Comparison of ENCODE assay signal across 20 cellular contexts in the genomic region with DNA sequence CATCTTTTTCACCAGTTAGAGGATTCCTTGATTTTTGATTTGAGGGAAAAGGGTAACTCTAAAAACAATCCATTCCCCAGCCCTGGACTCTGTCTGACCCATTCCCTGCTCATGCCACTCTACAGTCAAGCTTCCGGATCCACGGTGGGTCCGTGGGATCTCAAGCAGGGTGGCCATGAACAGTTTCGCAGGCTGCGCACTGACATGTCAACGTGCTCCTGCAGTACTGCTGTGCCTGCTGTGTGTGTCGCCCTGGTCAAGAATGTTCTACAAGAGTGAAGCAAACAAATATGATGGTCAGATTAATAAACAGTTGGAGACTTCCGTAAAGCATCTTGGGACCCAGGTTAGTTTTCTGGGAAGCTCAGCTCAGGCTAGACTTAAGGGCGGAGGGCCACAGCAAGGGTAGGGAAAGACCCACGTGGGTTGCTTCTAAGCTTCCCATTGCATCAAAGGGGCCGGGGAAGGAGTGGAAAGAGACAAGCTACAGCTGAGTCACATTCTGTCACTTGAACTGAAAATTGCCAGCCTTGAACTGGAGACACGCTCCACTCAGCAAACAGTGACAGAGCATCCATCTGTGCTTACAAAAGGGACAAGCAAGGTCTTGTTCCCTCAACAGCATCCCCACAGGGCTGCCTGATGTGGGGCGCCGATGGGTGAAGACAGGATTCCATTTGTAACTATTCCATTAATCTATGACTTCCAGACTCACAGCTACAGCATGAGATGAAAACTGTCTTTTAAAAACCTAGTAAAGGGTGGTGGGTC.
A peak's percentile ranks its signal among the peaks of the same experiment; 100 is the strongest.
DNase-seq lines count a peak whose midpoint lies in the region; ATAC-seq and TF ChIP-seq lines count a peak whose summit lies in the region.
"Had no signal": no experiment of that assay in that cellular context is flagged by ENCODE, and none has a peak within 500 bp of the region (broad histone marks: within the 10 kb centered on the region; RNA-seq: fewer than 3 reads in every experiment).

No MANE protein-coding gene starts in this region.

- no TSS peak for BruUV-seq in PC-3 (replicated peaks; lab: Mats Ljungman, UMichigan)

- H3K79me2 ChIP-seq in GM23248 (ENCODE audit: insufficient read depth) (no peaks in the 10 kb centered on the region), PC-3 (ENCODE audit: low read length) (no peaks in the 10 kb centered on the region)

- H3K27me3 ChIP-seq in GM23248 (replicated peaks; ENCODE audit: insufficient read depth): no peaks in the 10 kb centered on the region
- no peaks in the 10 kb centered on the region for H3K27me3 ChIP-seq in PC-3 (ENCODE audit: low read length)
- H3K27me3 ChIP-seq: MG63 had no signal

- H3K36me3 ChIP-seq in GM23248 (ENCODE audit: low read depth) (no peaks in the 10 kb centered on the region), PC-3 (ENCODE audit: low read depth, low read length) (no peaks in the 10 kb centered on the region)
- H3K36me3 ChIP-seq: MG63 had no signal

- peaks cover 5% of the 10 kb centered on the region for H3K9me3 Mint-ChIP-seq in chondrocyte (ENCODE audit: low read depth)
- H3K9me3 Mint-ChIP-seq: HFFc6 had no signal

- DNase-seq in NCI-H1694 treated with DMSO at 0.1 percent for 48 hours (lab: John Stamatoyannopoulos, UW) (peak; percentile 92), T-helper 17 cell (no peak), globus pallidus (ENCODE audit: low spot score) (peak; percentile 67), substantia nigra (lab: John Stamatoyannopoulos, UW) (peak in 15 of 49 donors; percentile 2 to 40 (median 15)), chondrocyte (ENCODE audit: low spot score) (no peak), GM23248 (no peak), PC-3 (no peak)
- DNase-seq: DMS 273 treated with DMSO at 0.1 percent for 48 hours, GDM1, HFFc6, Karpas-422, MG63, NCI-H1105 treated with DMSO at 0.1 percent for 48 hours, NCI-H1930, NCI-H446 treated with DMSO at 0.1 percent for 48 hours, NCI-H82, SK-N-SH had no signal

- H3K4me1 ChIP-seq in GM23248 (ENCODE audit: insufficient read depth) (no peaks in the 10 kb centered on the region), PC-3 (ENCODE audit: insufficient read depth, low read length) (no peaks in the 10 kb centered on the region)

- H3F3A ChIP-seq in GM23248 (ENCODE audit: insufficient read depth) (no peaks in the 10 kb centered on the region), PC-3 (ENCODE audit: low read length, unreplicated experiment) (no peaks in the 10 kb centered on the region)

- H3K27ac ChIP-seq in substantia nigra (ENCODE audit: low read depth, low read length, poor library complexity, severe bottlenecking) (peak overlapping the region; percentile 67), GM23248 (no peak overlapping the region), PC-3 (ENCODE audit: low read length) (no peak overlapping the region)

- H3K9me3 ChIP-seq in T-helper 17 cell (ENCODE audit: control insufficient read depth, low read length, poor library complexity, severe bottlenecking) (no peaks in the 10 kb centered on the region), GM23248 (ENCODE audit: low read depth) (no peaks in the 10 kb centered on the region), PC-3 (ENCODE audit: low read length) (no peaks in the 10 kb centered on the region)
- H3K9me3 ChIP-seq: MG63, SK-N-SH had no signal

- POLR2A ChIA-PET in PC-3 (lab: Charles Lee; ENCODE audit: unreplicated experiment): no interaction called here

- H2AFZ ChIP-seq in GM23248 (no peak overlapping the region), PC-3 (ENCODE audit: low read length) (no peak overlapping the region)

- intact Hi-C loops in PC-3 (cut with micrococcal nuclease): no loop called here

- peak overlapping the region; percentile 68 for H3K4me3 Mint-ChIP-seq in T-helper 17 cell
- no peak overlapping the region for H3K4me3 Mint-ChIP-seq in chondrocyte (ENCODE audit: unreplicated experiment)
- H3K4me3 Mint-ChIP-seq: CD14-positive monocyte, HFFc6 had no signal

- peaks cover 2% of the 10 kb centered on the region for H3K4me1 Mint-ChIP-seq in T-helper 17 cell
- no peaks in the 10 kb centered on the region for H3K4me1 Mint-ChIP-seq in chondrocyte (ENCODE audit: low read depth)

- WGBS in GM23248 (ENCODE audit: low coverage in 1 of 2, low lambda C conversion rate in 2 of 2, missing lambda C conversion rate in 2 of 2), 2 experiments: 98% methylated on average over 12 to 14 of the region's 14 CpGs

- no peak overlapping the region for H3K4me3 ChIP-seq in GM23248
- no peak overlapping the region for H3K4me3 ChIP-seq in PC-3 (ENCODE audit: low read length)
- H3K4me3 ChIP-seq: MG63 had no signal

- in situ Hi-C loops in GM23248 (cut with MboI): loop anchor here (10.0 to 25.0 kb wide), 2 partner anchors 212 to 310 kb away; partner anchors contain the start of gene HMGB3

- H3K36me3 Mint-ChIP-seq in T-helper 17 cell (ENCODE audit: low read depth): no peaks in the 10 kb centered on the region
- H3K36me3 Mint-ChIP-seq in chondrocyte (ENCODE audit: low read depth): peaks cover 5% of the 10 kb centered on the region

- TF ChIP-seq CTCF in chondrocyte (IDR thresholded peaks at IDR 0.05) (no peak), PC-3 (conservative IDR thresholded peaks at IDR 0.05; ENCODE audit: low read depth, low read length) (no peak)

- H3K27ac Mint-ChIP-seq in T-helper 17 cell (no peak overlapping the region), chondrocyte (ENCODE audit: unreplicated experiment) (no peak overlapping the region)
- H3K27ac Mint-ChIP-seq: HFFc6 had no signal

- H4K20me1 ChIP-seq in GM23248 (ENCODE audit: insufficient read depth) (no peaks in the 10 kb centered on the region), PC-3 (ENCODE audit: low read length) (no peaks in the 10 kb centered on the region)

- H3K27me3 Mint-ChIP-seq in T-helper 17 cell (no peaks in the 10 kb centered on the region), chondrocyte (ENCODE audit: low read depth) (no peaks in the 10 kb centered on the region)

- CTCF ChIA-PET in PC-3 (lab: Charles Lee): no interaction called here

- ATAC-seq in T-helper 17 cell (no peak), PC-3 (no peak)
- ATAC-seq: Panc1, Right ventricle myocardium inferior had no signal

- H3K4me2 ChIP-seq in GM23248 (ENCODE audit: unreplicated experiment) (no peak overlapping the region), PC-3 (ENCODE audit: low read length) (no peak overlapping the region)
- H3K4me2 ChIP-seq: SK-N-SH had no signal

- H3K9ac ChIP-seq in GM23248 (no peak overlapping the region), PC-3 (ENCODE audit: low read length) (no peak overlapping the region)
- H3K9ac ChIP-seq: SK-N-SH had no signal

- no peaks in the 10 kb centered on the region for H3K9me2 ChIP-seq in GM23248 (ENCODE audit: insufficient read depth)
- H3K9me2 ChIP-seq in PC-3 (replicated peaks; ENCODE audit: low read length): no peaks in the 10 kb centered on the region
- H3K9me2 ChIP-seq: SK-N-SH had no signal

Comparison
In these comparisons a context has a peak if more than half of its experiments do, and no peak if none do; other contexts are left out.
1. DNase-seq: peak in NCI-H1694 treated with DMSO at 0.1 percent for 48 hours (single experiment) and globus pallidus (single experiment); none in T-helper 17 cell (0 of 3), chondrocyte (single experiment), GM23248 (single experiment) and PC-3 (single experiment).